Comparison of ENCODE assay signal across 23 cellular contexts in the genomic region with DNA sequence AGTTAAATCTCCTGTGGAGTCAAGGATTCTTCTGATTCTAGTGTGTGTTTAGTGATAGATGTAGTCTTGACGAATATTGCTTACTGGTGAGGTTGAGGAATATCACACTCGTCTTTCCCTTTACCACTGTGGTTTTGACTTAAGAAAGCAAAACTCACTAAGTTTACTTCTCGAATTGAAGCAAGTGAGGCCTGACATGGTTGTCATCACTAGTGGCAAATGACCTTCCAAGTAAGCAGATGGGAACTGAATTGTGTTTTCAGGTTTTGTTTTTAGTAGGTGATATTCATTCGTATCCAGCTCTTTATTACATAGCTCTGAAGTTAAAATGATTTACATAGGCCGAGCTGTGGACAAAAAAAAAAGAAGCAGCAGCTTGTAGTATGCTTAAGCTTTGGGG. TPM values are rescaled to one million over a fixed set of nuclear protein-coding genes. Genes with fewer than 3 reads are reported as not detected.
DNase-seq lines count a peak whose midpoint lies in the region; ATAC-seq and TF ChIP-seq lines count a peak whose summit lies in the region.
"Had no signal": no experiment of that assay in that cellular context is flagged by ENCODE, and none has a peak within 500 bp of the region (broad histone marks: within the 10 kb centered on the region; RNA-seq: fewer than 3 reads in every experiment).

No MANE protein-coding gene starts in this region.

- WGBS in sigmoid colon, 2 donors, result 89 to 94% methylated on average over 5 of the region's 5 CpGs

- H3K9me3 ChIP-seq in OCI-LY3 (ENCODE audit: insufficient read depth, low read length) (peaks cover 4% of the 10 kb centered on the region; the same call in 1 of the 2 replicates), sigmoid colon (no peaks in the 10 kb centered on the region)

- TF ChIP-seq EP300 in sigmoid colon (IDR thresholded peaks at IDR 0.05), result no peak

- H3K9ac ChIP-seq in OCI-LY3 (ENCODE audit: low read length), result no peak overlapping the region
- H3K9ac ChIP-seq: BLaER1 treated with 17β-estradiol and CSF1 and Interleukin-3, amounts not matched to agents 10 nM and 100 nM had no signal

- peak; percentile 54 for ATAC-seq in GM19351 (IDR thresholded peaks at IDR 0.05; ENCODE audit: unreplicated experiment)

- no peak overlapping the region for H3K4me3 ChIP-seq in GM06990 (replicated peaks; ENCODE audit: low read depth, low read length)
- 0 out of 2 replicates have a peak overlapping the region, but pooled peaks have one; percentile 21 for H3K4me3 ChIP-seq in OCI-LY3 (ENCODE audit: low read length)
- H3K4me3 ChIP-seq in sigmoid colon, result no peak overlapping the region
- H3K4me3 ChIP-seq: BLaER1 treated with 17β-estradiol and CSF1 and Interleukin-3, amounts not matched to agents 10 nM and 100 nM had no signal

- TF ChIP-seq CTCF in GM06990 (IDR thresholded peaks at IDR 0.05; ENCODE audit: insufficient read depth, low read length, poor library complexity, severe bottlenecking) (no peak), GM13977 (IDR thresholded peaks at IDR 0.05; ENCODE audit: extremely low read depth, insufficient read depth, missing control alignments) (no peak), OCI-LY3 (IDR thresholded peaks at IDR 0.05; ENCODE audit: low read depth, low read length) (no peak), sigmoid colon (IDR thresholded peaks at IDR 0.05) (no peak)

- no peaks in the 10 kb centered on the region for H3K79me2 ChIP-seq in OCI-LY3 (ENCODE audit: low read length)

- intact Hi-C loops in sigmoid colon (cut with DNase I), result no loop called here

- H3K36me3 ChIP-seq in GM06990 (ENCODE audit: control insufficient read depth, insufficient read depth, low read length) (no peaks in the 10 kb centered on the region), OCI-LY3 (replicated peaks; ENCODE audit: low read depth, low read length) (peaks cover 4% of the 10 kb centered on the region), sigmoid colon (no peaks in the 10 kb centered on the region)
- H3K36me3 ChIP-seq: BLaER1 treated with 17β-estradiol and CSF1 and Interleukin-3, amounts not matched to agents 10 nM and 100 nM had no signal

- no peaks in the 10 kb centered on the region for H4K20me1 ChIP-seq in OCI-LY3 (ENCODE audit: insufficient read depth, low read length)
- H4K20me1 ChIP-seq: BLaER1 treated with 17β-estradiol and CSF1 and Interleukin-3, amounts not matched to agents 10 nM and 100 nM had no signal

- no peak for TF ChIP-seq POLR2A in sigmoid colon (IDR thresholded peaks at IDR 0.05)

- H2AFZ ChIP-seq in OCI-LY3 (ENCODE audit: low read depth, low read length), result peak overlapping the region; percentile 56; the same call in 1 of the 2 replicates

- H3K4me1 ChIP-seq in OCI-LY3 (ENCODE audit: low read length), result peaks cover 9% of the 10 kb centered on the region
- H3K4me1 ChIP-seq in sigmoid colon, result no peaks in the 10 kb centered on the region
- H3K4me1 ChIP-seq: BLaER1 treated with 17β-estradiol and CSF1 and Interleukin-3, amounts not matched to agents 10 nM and 100 nM had no signal

- peak; percentile 51 for DNase-seq in GM06990 (ENCODE audit: extremely low read depth, insufficient read length)
- peak; percentile 17 for DNase-seq in GM13977 (ENCODE audit: low spot score)
- DNase-seq in dermis blood vessel endothelial cell, result no peak
- DNase-seq in sigmoid colon, result no peak
- no peak for DNase-seq in NCI-H1417 treated with DMSO at 0.1 percent for 48 hours (lab: John Stamatoyannopoulos, UW)
- no peak for DNase-seq in DMS 273 treated with DMSO at 0.1 percent for 48 hours (lab: John Stamatoyannopoulos, UW)
- DNase-seq: ACHN; Calu3; CD4-positive, CD25-positive, alpha-beta regulatory T cell; DMS153; DMS79 treated with DMSO at 0.1 percent for 48 hours; EL; HCEC 1CT; HFFc6; IMR-90; KBM-7 had no signal

- H3K27me3 ChIP-seq in GM06990 (replicated peaks; ENCODE audit: control insufficient read depth, insufficient read depth, low read length) (no peaks in the 10 kb centered on the region), OCI-LY3 (ENCODE audit: low read depth, low read length) (no peaks in the 10 kb centered on the region), sigmoid colon (no peaks in the 10 kb centered on the region)
- H3K27me3 ChIP-seq: BLaER1 treated with 17β-estradiol and CSF1 and Interleukin-3, amounts not matched to agents 10 nM and 100 nM had no signal

- peak overlapping the region; percentile 48 for H3K4me2 ChIP-seq in OCI-LY3 (ENCODE audit: low read length)
- H3K4me2 ChIP-seq: BLaER1 treated with 17β-estradiol and CSF1 and Interleukin-3, amounts not matched to agents 10 nM and 100 nM had no signal

- in situ Hi-C loops in GM13977 (cut with MboI; ENCODE audit: low pct_unique_long_range_greater_than_20kb, low sequenced_read_pairs, unreplicated experiment), result no loop called here

- H3K27ac ChIP-seq in OCI-LY3 (ENCODE audit: low read length) (0 out of 2 replicates have a peak overlapping the region, but pooled peaks have one; percentile 6), sigmoid colon (no peak overlapping the region)
- H3K27ac ChIP-seq: BLaER1 treated with 17β-estradiol and CSF1 and Interleukin-3, amounts not matched to agents 10 nM and 100 nM had no signal

RNA-seq across cellular contexts. Expression of gene DSG4, which starts 20.6 kb away (rescaled TPM):
- total RNA-seq in dermis blood vessel endothelial cell, result not detected in 2 replicates
- total RNA-seq in sigmoid colon, result not detected
- polyA plus RNA-seq in sigmoid colon, result under 1 TPM in 1 of 3 donors, not detected in 2; 0.09 TPM
- total RNA-seq: A172; Calu3; CD4-positive, CD25-positive, alpha-beta regulatory T cell; H4; HFFc6; IMR-90; LHCN-M2 had no signal
- polyA plus RNA-seq: CD4-positive, CD25-positive, alpha-beta regulatory T cell; IMR-90 had no signal

RNA-seq across cellular contexts. Expression of gene DSG1, which starts 38.1 kb away (rescaled TPM):
- total RNA-seq in dermis blood vessel endothelial cell (not detected in 2 replicates), sigmoid colon (not detected)
- not detected for polyA plus RNA-seq in sigmoid colon
- total RNA-seq: A172; Calu3; CD4-positive, CD25-positive, alpha-beta regulatory T cell; H4; HFFc6; HT-29; IMR-90; LHCN-M2 had no signal
- polyA plus RNA-seq: CD4-positive, CD25-positive, alpha-beta regulatory T cell; IMR-90 had no signal

Comparison
In these comparisons a context has a peak if more than half of its experiments do, and no peak if none do; other contexts are left out.
1. DNase-seq: peak in GM06990 (single experiment) and GM13977 (single experiment); none in dermis blood vessel endothelial cell (single experiment), sigmoid colon (single experiment), NCI-H1417 treated with DMSO at 0.1 percent for 48 hours (single experiment) and DMS 273 treated with DMSO at 0.1 percent for 48 hours (single experiment).